ENCODE assay signal across 10 cellular contexts in genomic region chr6:24980507-24981384, GRCh38. TPM values are rescaled to one million over a fixed set of nuclear protein-coding genes. Genes with fewer than 3 reads are reported as not detected.
DNase-seq lines count a peak whose midpoint lies in the region; ATAC-seq and TF ChIP-seq lines count a peak whose summit lies in the region.
"Had no signal": no experiment of that assay in that cellular context is flagged by ENCODE, and none has a peak within 500 bp of the region (broad histone marks: within the 10 kb centered on the region; RNA-seq: fewer than 3 reads in every experiment).

No MANE protein-coding gene starts in this region.

- H3K4me1 ChIP-seq in thyroid gland, result peaks cover 6 to 25% of the 10 kb centered on the region in 2 donors

- H3K9me3 ChIP-seq in thyroid gland, result no peaks in the 10 kb centered on the region
- H3K9me3 ChIP-seq: tibial nerve had no signal

- intact Hi-C loops in thyroid gland (cut with DNase I), result no loop called here

- ATAC-seq in HG02938 (IDR thresholded peaks at IDR 0.05; ENCODE audit: unreplicated experiment), result no peak

- peak; percentile 86 for DNase-seq in DMS153 (lab: John Stamatoyannopoulos, UW)
- peak; percentile 9 for DNase-seq in NCI-H128 (lab: John Stamatoyannopoulos, UW; ENCODE audit: unreplicated experiment)
- no peak for DNase-seq in brain microvascular endothelial cell
- DNase-seq in neural crest cell (ENCODE audit: low read depth, low spot score), result no peak
- DNase-seq in thyroid gland, result no peak
- no peak for DNase-seq in GOT3 (lab: John Stamatoyannopoulos, UW)
- no peak for DNase-seq in HuH-7 (ENCODE audit: low spot score)
- DNase-seq: RPMI8226 had no signal

- H3K27me3 ChIP-seq in brain microvascular endothelial cell (replicated peaks), result no peaks in the 10 kb centered on the region
- H3K27me3 ChIP-seq in thyroid gland, result no peaks in the 10 kb centered on the region
- H3K27me3 ChIP-seq: tibial nerve had no signal

- WGBS in thyroid gland, 2 donors, result 70 to 76% methylated on average over 4 of the region's 4 CpGs

- H3K27ac Mint-ChIP-seq in neural crest cell (ENCODE audit: unreplicated experiment), result peak overlapping the region; percentile 62

- H3K27ac ChIP-seq in brain microvascular endothelial cell (peak overlapping the region; percentile 34), thyroid gland (peak overlapping the region in 1 of 3 donors; percentile 55)

- H3K4me3 Mint-ChIP-seq in neural crest cell, result no peak overlapping the region

- H3K4me1 Mint-ChIP-seq in neural crest cell, result peaks cover 36% of the 10 kb centered on the region

- H3K4me3 ChIP-seq in brain microvascular endothelial cell (ENCODE audit: low read depth, low read length), result no peak overlapping the region
- no peak overlapping the region for H3K4me3 ChIP-seq in thyroid gland (replicated peaks in 1 of 3)
- H3K4me3 ChIP-seq: tibial nerve had no signal

- H3K36me3 ChIP-seq in brain microvascular endothelial cell (replicated peaks) (no peaks in the 10 kb centered on the region), thyroid gland (no peaks in the 10 kb centered on the region)
- H3K36me3 ChIP-seq: tibial nerve had no signal

- in situ Hi-C loops in brain microvascular endothelial cell (cut with HindIII; ENCODE audit: low pct_ligation_motif_present, low sequenced_read_pairs), result no loop called here

- TF ChIP-seq CTCF in brain microvascular endothelial cell (IDR thresholded peaks at IDR 0.05; ENCODE audit: low read depth, low read length, missing control alignments), result no peak
- no peak for TF ChIP-seq CTCF in neural crest cell (conservative IDR thresholded peaks at IDR 0.05)
- TF ChIP-seq CTCF in thyroid gland (IDR thresholded peaks at IDR 0.05), result no peak

- H3K27me3 Mint-ChIP-seq in neural crest cell (ENCODE audit: low read depth), result no peaks in the 10 kb centered on the region

- no peak for TF ChIP-seq POLR2A in thyroid gland (IDR thresholded peaks at IDR 0.05)

- no peaks in the 10 kb centered on the region for H3K36me3 Mint-ChIP-seq in neural crest cell (ENCODE audit: low read depth)

- H3K9me3 Mint-ChIP-seq in neural crest cell, result no peaks in the 10 kb centered on the region

RNA-seq across cellular contexts. Expression of gene RIPOR2, which starts 45.0 kb away (rescaled TPM):
- total RNA-seq in neural crest cell, result 2.9 and 3.5 TPM in 2 replicates
- 10 to 100 TPM in 1 of 4 donors, 1 to 10 TPM in 3; 3.1 to 13.0 (median 8.4) TPM for total RNA-seq in thyroid gland

Comparison
In these comparisons a context has a peak if more than half of its experiments do, and no peak if none do; other contexts are left out.
1. DNase-seq: peak in DMS153 (single experiment) and NCI-H128 (single experiment); none in brain microvascular endothelial cell (single experiment), neural crest cell (single experiment), thyroid gland (0 of 2), GOT3 (single experiment) and HuH-7 (single experiment).